ENCODE assay signal across 1 cellular context in the genomic region with DNA sequence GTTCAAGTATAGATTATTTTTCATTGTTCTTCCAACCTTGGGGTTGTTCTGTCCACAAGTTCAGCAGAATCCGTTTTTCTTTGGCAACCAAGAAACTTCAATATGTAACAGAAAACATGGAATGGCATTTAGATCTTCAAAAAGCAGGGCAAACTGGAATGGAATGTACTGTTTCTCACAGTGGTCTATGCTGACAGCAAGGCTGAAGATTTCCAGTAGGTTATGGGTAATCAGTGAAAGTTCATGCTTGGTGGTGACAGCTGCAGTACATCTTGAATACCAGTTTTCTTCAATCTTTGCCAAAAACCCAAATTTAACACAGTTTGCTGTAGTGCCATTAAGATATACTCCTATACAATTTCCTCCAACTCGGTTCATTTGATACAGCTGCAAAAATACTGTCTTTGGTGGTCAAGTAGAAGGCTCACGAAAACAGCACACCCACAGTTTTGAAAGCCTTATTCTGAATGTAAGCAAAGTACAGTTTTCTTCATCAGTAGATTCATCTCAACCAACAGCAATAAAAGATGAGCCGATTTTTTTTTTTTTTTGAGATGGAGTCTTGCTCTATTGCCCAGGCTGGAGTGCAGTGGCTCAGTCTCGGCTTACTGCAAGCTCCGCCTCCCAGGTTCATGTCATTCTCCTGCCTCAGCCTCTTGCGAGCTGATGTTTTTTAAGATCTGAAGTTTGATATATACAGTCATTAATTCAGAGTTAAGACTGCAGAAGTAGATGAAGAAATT.
A peak's percentile ranks its signal among the peaks of the same experiment; 100 is the strongest.
TF ChIP-seq lines count a peak whose summit lies in the region.

No MANE protein-coding gene starts in this region.

TF ChIP-seq in HEK293, 187 proteins besides CTCF, POLR2A, EP300 and RAD21 (continues in another document):
- TF ChIP-seq ZNF76 (tag by site-specific recombination; IDR thresholded peaks at IDR 0.05; ENCODE audit: borderline replicate concordance, low read depth): no peak
- TF ChIP-seq, protein P1, sequence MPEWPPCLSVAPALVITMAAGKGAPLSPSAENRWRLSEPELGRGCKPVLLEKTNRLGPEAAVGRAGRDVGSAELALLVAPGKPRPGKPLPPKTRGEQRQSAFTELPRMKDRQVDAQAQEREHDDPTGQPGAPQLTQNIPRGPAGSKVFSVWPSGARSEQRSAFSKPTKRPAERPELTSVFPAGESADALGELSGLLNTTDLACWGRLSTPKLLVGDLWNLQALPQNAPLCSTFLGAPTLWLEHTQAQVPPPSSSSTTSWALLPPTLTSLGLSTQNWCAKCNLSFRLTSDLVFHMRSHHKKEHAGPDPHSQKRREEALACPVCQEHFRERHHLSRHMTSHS (tag by site-specific recombination; IDR thresholded peaks at IDR 0.05): no peak
- TF ChIP-seq ZXDB (tag by site-specific recombination; IDR thresholded peaks at IDR 0.05): no peak
- TF ChIP-seq, protein P2, sequence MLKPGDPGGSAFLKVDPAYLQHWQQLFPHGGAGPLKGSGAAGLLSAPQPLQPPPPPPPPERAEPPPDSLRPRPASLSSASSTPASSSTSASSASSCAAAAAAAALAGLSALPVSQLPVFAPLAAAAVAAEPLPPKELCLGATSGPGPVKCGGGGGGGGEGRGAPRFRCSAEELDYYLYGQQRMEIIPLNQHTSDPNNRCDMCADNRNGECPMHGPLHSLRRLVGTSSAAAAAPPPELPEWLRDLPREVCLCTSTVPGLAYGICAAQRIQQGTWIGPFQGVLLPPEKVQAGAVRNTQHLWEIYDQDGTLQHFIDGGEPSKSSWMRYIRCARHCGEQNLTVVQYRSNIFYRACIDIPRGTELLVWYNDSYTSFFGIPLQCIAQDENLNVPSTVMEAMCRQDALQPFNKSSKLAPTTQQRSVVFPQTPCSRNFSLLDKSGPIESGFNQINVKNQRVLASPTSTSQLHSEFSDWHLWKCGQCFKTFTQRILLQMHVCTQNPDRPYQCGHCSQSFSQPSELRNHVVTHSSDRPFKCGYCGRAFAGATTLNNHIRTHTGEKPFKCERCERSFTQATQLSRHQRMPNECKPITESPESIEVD (tag by site-specific recombination; IDR thresholded peaks at IDR 0.05): peak; percentile 7; the same call in 1 of the 2 replicates
- TF ChIP-seq ZNF777 (tag by site-specific recombination; IDR thresholded peaks at IDR 0.05; ENCODE audit: borderline replicate concordance): no peak
- no peak for TF ChIP-seq RBAK (tag by site-specific recombination; IDR thresholded peaks at IDR 0.05)
- TF ChIP-seq ZNF639 (tag by site-specific recombination; IDR thresholded peaks at IDR 0.05): no peak
- TF ChIP-seq, protein P3, sequence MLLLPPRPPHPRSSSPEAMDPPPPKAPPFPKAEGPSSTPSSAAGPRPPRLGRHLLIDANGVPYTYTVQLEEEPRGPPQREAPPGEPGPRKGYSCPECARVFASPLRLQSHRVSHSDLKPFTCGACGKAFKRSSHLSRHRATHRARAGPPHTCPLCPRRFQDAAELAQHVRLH (tag by site-specific recombination; IDR thresholded peaks at IDR 0.05): no peak
- TF ChIP-seq PATZ1 (tag by site-specific recombination; IDR thresholded peaks at IDR 0.05): no peak
- TF ChIP-seq ZNF501 (tag by site-specific recombination; IDR thresholded peaks at IDR 0.05): 0 out of 2 replicates have a peak, but pooled peaks have one; percentile 24
- no peak for TF ChIP-seq ZBTB8A (tag by site-specific recombination; IDR thresholded peaks at IDR 0.05)
- TF ChIP-seq MYNN (tag by site-specific recombination; IDR thresholded peaks at IDR 0.05; ENCODE audit: borderline replicate concordance): no peak
- TF ChIP-seq ZNF350 (tag by site-specific recombination; IDR thresholded peaks at IDR 0.05): no peak
- TF ChIP-seq, protein P4, sequence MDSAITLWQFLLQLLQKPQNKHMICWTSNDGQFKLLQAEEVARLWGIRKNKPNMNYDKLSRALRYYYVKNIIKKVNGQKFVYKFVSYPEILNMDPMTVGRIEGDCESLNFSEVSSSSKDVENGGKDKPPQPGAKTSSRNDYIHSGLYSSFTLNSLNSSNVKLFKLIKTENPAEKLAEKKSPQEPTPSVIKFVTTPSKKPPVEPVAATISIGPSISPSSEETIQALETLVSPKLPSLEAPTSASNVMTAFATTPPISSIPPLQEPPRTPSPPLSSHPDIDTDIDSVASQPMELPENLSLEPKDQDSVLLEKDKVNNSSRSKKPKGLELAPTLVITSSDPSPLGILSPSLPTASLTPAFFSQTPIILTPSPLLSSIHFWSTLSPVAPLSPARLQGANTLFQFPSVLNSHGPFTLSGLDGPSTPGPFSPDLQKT (IDR thresholded peaks at IDR 0.05; ENCODE audit: borderline replicate concordance, low read depth, low read length): no peak
- no peak for TF ChIP-seq ZNF791 (tag by site-specific recombination; IDR thresholded peaks at IDR 0.05)
- no peak for TF ChIP-seq SP2 (tag by site-specific recombination; IDR thresholded peaks at IDR 0.05)
- TF ChIP-seq ZNF335 (tag by site-specific recombination; conservative IDR thresholded peaks at IDR 0.05): no peak
- no peak for TF ChIP-seq ZNF623 (tag by site-specific recombination; IDR thresholded peaks at IDR 0.05)
- TF ChIP-seq, protein P5, sequence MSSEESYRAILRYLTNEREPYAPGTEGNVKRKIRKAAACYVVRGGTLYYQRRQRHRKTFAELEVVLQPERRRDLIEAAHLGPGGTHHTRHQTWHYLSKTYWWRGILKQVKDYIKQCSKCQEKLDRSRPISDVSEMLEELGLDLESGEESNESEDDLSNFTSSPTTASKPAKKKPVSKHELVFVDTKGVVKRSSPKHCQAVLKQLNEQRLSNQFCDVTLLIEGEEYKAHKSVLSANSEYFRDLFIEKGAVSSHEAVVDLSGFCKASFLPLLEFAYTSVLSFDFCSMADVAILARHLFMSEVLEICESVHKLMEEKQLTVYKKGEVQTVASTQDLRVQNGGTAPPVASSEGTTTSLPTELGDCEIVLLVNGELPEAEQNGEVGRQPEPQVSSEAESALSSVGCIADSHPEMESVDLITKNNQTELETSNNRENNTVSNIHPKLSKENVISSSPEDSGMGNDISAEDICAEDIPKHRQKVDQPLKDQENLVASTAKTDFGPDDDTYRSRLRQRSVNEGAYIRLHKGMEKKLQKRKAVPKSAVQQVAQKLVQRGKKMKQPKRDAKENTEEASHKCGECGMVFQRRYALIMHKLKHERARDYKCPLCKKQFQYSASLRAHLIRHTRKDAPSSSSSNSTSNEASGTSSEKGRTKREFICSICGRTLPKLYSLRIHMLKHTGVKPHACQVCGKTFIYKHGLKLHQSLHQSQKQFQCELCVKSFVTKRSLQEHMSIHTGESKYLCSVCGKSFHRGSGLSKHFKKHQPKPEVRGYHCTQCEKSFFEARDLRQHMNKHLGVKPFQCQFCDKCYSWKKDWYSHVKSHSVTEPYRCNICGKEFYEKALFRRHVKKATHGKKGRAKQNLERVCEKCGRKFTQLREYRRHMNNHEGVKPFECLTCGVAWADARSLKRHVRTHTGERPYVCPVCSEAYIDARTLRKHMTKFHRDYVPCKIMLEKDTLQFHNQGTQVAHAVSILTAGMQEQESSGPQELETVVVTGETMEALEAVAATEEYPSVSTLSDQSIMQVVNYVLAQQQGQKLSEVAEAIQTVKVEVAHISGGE (tag by site-specific recombination; conservative IDR thresholded peaks at IDR 0.05; ENCODE audit: low read depth): no peak
- TF ChIP-seq, protein P6, sequence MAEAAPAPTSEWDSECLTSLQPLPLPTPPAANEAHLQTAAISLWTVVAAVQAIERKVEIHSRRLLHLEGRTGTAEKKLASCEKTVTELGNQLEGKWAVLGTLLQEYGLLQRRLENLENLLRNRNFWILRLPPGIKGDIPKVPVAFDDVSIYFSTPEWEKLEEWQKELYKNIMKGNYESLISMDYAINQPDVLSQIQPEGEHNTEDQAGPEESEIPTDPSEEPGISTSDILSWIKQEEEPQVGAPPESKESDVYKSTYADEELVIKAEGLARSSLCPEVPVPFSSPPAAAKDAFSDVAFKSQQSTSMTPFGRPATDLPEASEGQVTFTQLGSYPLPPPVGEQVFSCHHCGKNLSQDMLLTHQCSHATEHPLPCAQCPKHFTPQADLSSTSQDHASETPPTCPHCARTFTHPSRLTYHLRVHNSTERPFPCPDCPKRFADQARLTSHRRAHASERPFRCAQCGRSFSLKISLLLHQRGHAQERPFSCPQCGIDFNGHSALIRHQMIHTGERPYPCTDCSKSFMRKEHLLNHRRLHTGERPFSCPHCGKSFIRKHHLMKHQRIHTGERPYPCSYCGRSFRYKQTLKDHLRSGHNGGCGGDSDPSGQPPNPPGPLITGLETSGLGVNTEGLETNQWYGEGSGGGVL (tag by site-specific recombination; IDR thresholded peaks at IDR 0.05): no peak
- TF ChIP-seq ZNF785 (tag by site-specific recombination; IDR thresholded peaks at IDR 0.05): no peak
- no peak for TF ChIP-seq ZNF701 (tag by site-specific recombination; IDR thresholded peaks at IDR 0.05)
- TF ChIP-seq ZNF830 (tag by site-specific recombination; IDR thresholded peaks at IDR 0.05; ENCODE audit: low read depth): no peak
- no peak for TF ChIP-seq ZNF155 (tag by site-specific recombination; IDR thresholded peaks at IDR 0.05)
- no peak for TF ChIP-seq ZNF324 (tag by site-specific recombination; IDR thresholded peaks at IDR 0.05)
- no peak for TF ChIP-seq OSR2 (tag by site-specific recombination; IDR thresholded peaks at IDR 0.05)
- TF ChIP-seq PRDM1 (tag by site-specific recombination; IDR thresholded peaks at IDR 0.05): 0 out of 2 replicates have a peak, but pooled peaks have one; percentile 44
- TF ChIP-seq ZNF555 (tag by site-specific recombination; conservative IDR thresholded peaks at IDR 0.05): no peak
- no peak for TF ChIP-seq ZBTB44 (tag by site-specific recombination; IDR thresholded peaks at IDR 0.05)
- no peak for TF ChIP-seq HOXC10 (CRISPR knock-in tag; IDR thresholded peaks at IDR 0.05)
- TF ChIP-seq ZNF2 (tag by site-specific recombination; IDR thresholded peaks at IDR 0.05): no peak
- TF ChIP-seq ZNF621 (tag by site-specific recombination; IDR thresholded peaks at IDR 0.05): no peak
- TF ChIP-seq ZNF626 (tag by site-specific recombination; IDR thresholded peaks at IDR 0.05): no peak
- TF ChIP-seq SALL2 (tag by site-specific recombination; IDR thresholded peaks at IDR 0.05; ENCODE audit: borderline replicate concordance): no peak
- TF ChIP-seq ZNF514 (tag by site-specific recombination; IDR thresholded peaks at IDR 0.05): no peak
- no peak for TF ChIP-seq ZNF394 (tag by site-specific recombination; IDR thresholded peaks at IDR 0.05; ENCODE audit: borderline replicate concordance)
- no peak for TF ChIP-seq ZNF561 (tag by site-specific recombination; IDR thresholded peaks at IDR 0.05; ENCODE audit: borderline replicate concordance)
- no peak for TF ChIP-seq ZNF157 (tag by site-specific recombination; IDR thresholded peaks at IDR 0.05)
- no peak for TF ChIP-seq ZNF24 (tag by site-specific recombination; IDR thresholded peaks at IDR 0.05)
- TF ChIP-seq GFI1B (tag by site-specific recombination; IDR thresholded peaks at IDR 0.05): no peak
- TF ChIP-seq, protein P7, sequence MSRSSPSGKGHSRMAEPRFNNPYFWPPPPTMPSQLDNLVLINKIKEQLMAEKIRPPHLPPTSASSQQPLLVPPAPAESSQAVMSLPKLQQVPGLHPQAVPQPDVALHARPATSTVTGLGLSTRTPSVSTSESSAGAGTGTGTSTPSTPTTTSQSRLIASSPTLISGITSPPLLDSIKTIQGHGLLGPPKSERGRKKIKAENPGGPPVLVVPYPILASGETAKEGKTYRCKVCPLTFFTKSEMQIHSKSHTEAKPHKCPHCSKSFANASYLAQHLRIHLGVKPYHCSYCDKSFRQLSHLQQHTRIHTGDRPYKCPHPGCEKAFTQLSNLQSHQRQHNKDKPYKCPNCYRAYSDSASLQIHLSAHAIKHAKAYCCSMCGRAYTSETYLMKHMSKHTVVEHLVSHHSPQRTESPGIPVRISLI (tag by site-specific recombination; IDR thresholded peaks at IDR 0.05): peak; percentile 53; the same call in 1 of the 2 replicates
- TF ChIP-seq KLF8 (tag by site-specific recombination; IDR thresholded peaks at IDR 0.05): no peak
- no peak for TF ChIP-seq ZNF174 (tag by site-specific recombination; IDR thresholded peaks at IDR 0.05)
- TF ChIP-seq KLF9 (tag by site-specific recombination; IDR thresholded peaks at IDR 0.05; ENCODE audit: low read depth): no peak
- TF ChIP-seq ZNF114 (tag by site-specific recombination; IDR thresholded peaks at IDR 0.05): no peak
- no peak for TF ChIP-seq ZNF221 (tag by site-specific recombination; IDR thresholded peaks at IDR 0.05; ENCODE audit: borderline replicate concordance)
- no peak for TF ChIP-seq YY1 (tag by site-specific recombination; IDR thresholded peaks at IDR 0.05)
- TF ChIP-seq ZBTB17 (tag by site-specific recombination; IDR thresholded peaks at IDR 0.05): peak; percentile 56
- TF ChIP-seq ZNF664 (tag by site-specific recombination; IDR thresholded peaks at IDR 0.05): peak; percentile 51; the same call in 1 of the 2 replicates
- TF ChIP-seq ZNF121 (tag by site-specific recombination; IDR thresholded peaks at IDR 0.05): peak; percentile 94
